1 cellular context compared by ENCODE assay signal in the genomic region with DNA sequence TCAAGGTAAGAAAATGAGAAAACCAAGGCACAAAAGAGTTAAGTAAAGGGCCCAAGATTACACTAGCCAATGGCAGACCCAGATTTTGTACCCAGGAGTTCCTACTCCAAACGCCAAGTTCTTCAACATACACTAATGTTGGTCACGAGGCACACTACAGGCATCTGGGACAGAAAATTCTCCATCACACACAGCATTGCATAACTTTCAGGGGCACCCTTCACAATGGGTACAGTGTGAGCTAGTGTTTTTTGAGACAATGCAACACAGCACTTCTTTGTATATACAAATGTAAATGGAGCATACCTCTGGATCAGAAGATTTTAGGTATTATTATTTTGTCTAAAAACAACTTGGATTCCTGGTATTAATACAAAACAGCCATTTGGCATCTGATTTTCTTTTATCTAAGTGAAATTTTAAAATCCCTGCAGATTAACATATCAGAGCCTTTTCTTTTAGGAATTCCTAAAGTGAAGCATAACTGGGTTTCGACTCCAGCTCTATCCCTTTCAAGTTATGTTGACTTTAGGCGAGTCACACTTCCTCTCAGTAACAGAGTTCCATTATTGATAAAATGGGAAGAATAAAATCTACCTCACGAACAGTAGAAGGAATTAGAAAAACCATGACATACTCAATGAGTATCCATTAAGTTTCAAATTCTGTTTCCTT.
TF ChIP-seq lines count a peak whose summit lies in the region.

No MANE protein-coding gene starts in this region.

TF ChIP-seq in WTC11, 78 proteins besides CTCF, POLR2A, EP300 and RAD21 (continued from another document):
- TF ChIP-seq ZNF281 (CRISPR knock-in tag; IDR thresholded peaks at IDR 0.05) (no peak), GRHL2 (CRISPR knock-in tag; IDR thresholded peaks at IDR 0.05; ENCODE audit: insufficient replicate concordance, severe bottlenecking) (no peak), ZNF219 (CRISPR knock-in tag; IDR thresholded peaks at IDR 0.05; ENCODE audit: borderline replicate concordance) (no peak), CREM (CRISPR knock-in tag; IDR thresholded peaks at IDR 0.05) (no peak)
